In genomic region chr11:133904818-133905515, GRCh38 we compare ENCODE assay signal across 21 cellular contexts. TPM values are rescaled to one million over a fixed set of nuclear protein-coding genes. Genes with fewer than 3 reads are reported as not detected.
DNase-seq lines count a peak whose midpoint lies in the region; ATAC-seq, FAIRE-seq and TF ChIP-seq lines count a peak whose summit lies in the region.
"Had no signal": no experiment of that assay in that cellular context is flagged by ENCODE, and none has a peak within 500 bp of the region (broad histone marks: within the 10 kb centered on the region; RNA-seq: fewer than 3 reads in every experiment).

No MANE protein-coding gene starts in this region.

- no peaks in the 10 kb centered on the region for H3K4me1 ChIP-seq in testis
- H3K4me1 ChIP-seq: SJCRH30 had no signal

- peak; percentile 16 for DNase-seq in activated CD4-positive, CD25-positive, alpha-beta regulatory T cell treated with anti-CD3 and anti-CD28 coated beads, Interleukin-2, amount 50 U/mL, for 72 hours
- no peak for DNase-seq in activated CD4-positive, CD25-positive, alpha-beta regulatory T cell (lab: John Stamatoyannopoulos, UW)
- peak; percentile 37 for DNase-seq in natural killer cell treated with Interleukin-12 subunit alpha and Interleukin-12 subunit beta and Interleukin-15 and Interleukin-18, amount 100 ng/mL, for 72 hours (ENCODE audit: low spot score)
- DNase-seq in natural killer cell: no peak
- DNase-seq in posterior vena cava (ENCODE audit: low spot score): peak; percentile 65
- no peak for DNase-seq in D721Med (ENCODE audit: insufficient read length, low spot score)
- no peak for DNase-seq in OCI-M1 (lab: John Stamatoyannopoulos, UW)
- no peak for DNase-seq in testis
- DNase-seq: AML-193, COR-L47, H7, HFFc6, NCI-H187, NCI-H2107, NCI-H2227 treated with DMSO at 0.1 percent for 48 hours, NCI-H510A treated with DMSO at 0.1 percent for 48 hours, PC-9, SJCRH30 had no signal

- H3K27me3 ChIP-seq in testis: no peaks in the 10 kb centered on the region
- H3K27me3 ChIP-seq: SJCRH30 had no signal

- H3K27ac Mint-ChIP-seq in natural killer cell treated with Interleukin-12 subunit alpha and Interleukin-12 subunit beta and Interleukin-15 and Interleukin-18, amount 100 ng/mL, for 72 hours: no peak overlapping the region
- H3K27ac Mint-ChIP-seq in natural killer cell: no peak overlapping the region
- H3K27ac Mint-ChIP-seq: HFFc6 had no signal

- TF ChIP-seq CTCF in natural killer cell (IDR thresholded peaks at IDR 0.05) (no peak), D721Med (IDR thresholded peaks at IDR 0.05; ENCODE audit: insufficient read depth, missing control alignments) (no peak), testis (IDR thresholded peaks at IDR 0.05) (no peak)

- intact Hi-C loops in natural killer cell (cut with micrococcal nuclease): no loop called here
- intact Hi-C loops in posterior vena cava (cut with DNase I): no loop called here
- intact Hi-C loops in testis (cut with DNase I; ENCODE audit: low total_unique reads): no loop called here

- no peak overlapping the region for H3K4me3 ChIP-seq in testis
- H3K4me3 ChIP-seq: PC-9, SJCRH30 had no signal

- H3K36me3 Mint-ChIP-seq in natural killer cell treated with Interleukin-12 subunit alpha and Interleukin-12 subunit beta and Interleukin-15 and Interleukin-18, amount 100 ng/mL, for 72 hours: no peaks in the 10 kb centered on the region
- no peaks in the 10 kb centered on the region for H3K36me3 Mint-ChIP-seq in natural killer cell

- FAIRE-seq in D721Med (lab: Jason Lieb, UNC): no peak
- FAIRE-seq: G401.6 had no signal

- TF ChIP-seq POLR2A in testis (IDR thresholded peaks at IDR 0.05): no peak

- H3K27ac ChIP-seq in testis: no peak overlapping the region
- H3K27ac ChIP-seq: 22Rv1, KMS-11, PC-9, SJCRH30 had no signal

- H3K27me3 Mint-ChIP-seq in natural killer cell treated with Interleukin-12 subunit alpha and Interleukin-12 subunit beta and Interleukin-15 and Interleukin-18, amount 100 ng/mL, for 72 hours: no peaks in the 10 kb centered on the region
- H3K27me3 Mint-ChIP-seq in natural killer cell (ENCODE audit: low read depth in 2 of 2): no peaks in the 10 kb centered on the region

- ATAC-seq in natural killer cell treated with Interleukin-12 subunit alpha and Interleukin-12 subunit beta and Interleukin-15 and Interleukin-18, amount 100 ng/mL, for 72 hours: no peak
- ATAC-seq in natural killer cell: no peak

- H3K9me3 Mint-ChIP-seq in natural killer cell treated with Interleukin-12 subunit alpha and Interleukin-12 subunit beta and Interleukin-15 and Interleukin-18, amount 100 ng/mL, for 72 hours: no peaks in the 10 kb centered on the region
- H3K9me3 Mint-ChIP-seq in natural killer cell: no peaks in the 10 kb centered on the region

- no peak overlapping the region for H3K4me3 Mint-ChIP-seq in natural killer cell treated with Interleukin-12 subunit alpha and Interleukin-12 subunit beta and Interleukin-15 and Interleukin-18, amount 100 ng/mL, for 72 hours
- H3K4me3 Mint-ChIP-seq in natural killer cell: no peak overlapping the region
- H3K4me3 Mint-ChIP-seq: HFFc6 had no signal

- H3K4me1 Mint-ChIP-seq in natural killer cell treated with Interleukin-12 subunit alpha and Interleukin-12 subunit beta and Interleukin-15 and Interleukin-18, amount 100 ng/mL, for 72 hours (ENCODE audit: low read depth in 2 of 2): no peaks in the 10 kb centered on the region
- H3K4me1 Mint-ChIP-seq in natural killer cell: no peaks in the 10 kb centered on the region

- H3K9me3 ChIP-seq in testis: no peaks in the 10 kb centered on the region
- H3K9me3 ChIP-seq: SJCRH30 had no signal

- no peaks in the 10 kb centered on the region for H3K36me3 ChIP-seq in testis (ENCODE audit: low read depth, missing control alignments)
- H3K36me3 ChIP-seq: SJCRH30 had no signal

- 86 to 91% methylated on average over 6 of the region's 6 CpGs for WGBS in testis, 2 donors

RNA-seq across cellular contexts. Expression of gene IGSF9B, which starts 51.8 kb away (rescaled TPM):
- total RNA-seq in natural killer cell treated with Interleukin-12 subunit alpha and Interleukin-12 subunit beta and Interleukin-15 and Interleukin-18, amount 100 ng/mL, for 72 hours: 1 to 10 TPM; 1.8 to 9.1 TPM
- total RNA-seq in natural killer cell: 1 to 10 TPM; 2.2 to 6.1 (median 4.3) TPM
- total RNA-seq in posterior vena cava: 10 to 100 TPM; 45.0 to 57.8 TPM
- total RNA-seq in testis: 100 to 1,000 TPM in 1 of 2 donors, 10 to 100 TPM in 1; 71.9 to 119 TPM
- polyA plus RNA-seq in testis (ENCODE audit: insufficient read depth, low read depth, low replicate concordance): 16.8 TPM
- total RNA-seq: HFFc6, PC-9, SJCRH30 had no signal

RNA-seq across cellular contexts. Expression of gene SPATA19, which starts 59.7 kb away (rescaled TPM):
- total RNA-seq in natural killer cell treated with Interleukin-12 subunit alpha and Interleukin-12 subunit beta and Interleukin-15 and Interleukin-18, amount 100 ng/mL, for 72 hours: not detected
- total RNA-seq in natural killer cell (not detected), posterior vena cava (not detected), testis (100 to 1,000 TPM in 1 of 2 donors, 10 to 100 TPM in 1; 43.4 to 154 TPM)
- 142 TPM for polyA plus RNA-seq in testis (ENCODE audit: insufficient read depth, low read depth, low replicate concordance)
- total RNA-seq: H7, HFFc6, PC-9, SJCRH30 had no signal

Comparison
In these comparisons a context has a peak if more than half of its experiments do, and no peak if none do; other contexts are left out.
1. DNase-seq: peak in activated CD4-positive, CD25-positive, alpha-beta regulatory T cell treated with anti-CD3 and anti-CD28 coated beads, Interleukin-2, amount 50 U/mL, for 72 hours (single experiment), natural killer cell treated with Interleukin-12 subunit alpha and Interleukin-12 subunit beta and Interleukin-15 and Interleukin-18, amount 100 ng/mL, for 72 hours (single experiment) and posterior vena cava (single experiment); none in activated CD4-positive, CD25-positive, alpha-beta regulatory T cell (0 of 4), natural killer cell (single experiment), D721Med (single experiment), OCI-M1 (single experiment) and testis (single experiment).
2. RNA of gene IGSF9B, which starts 51.8 kb away (total RNA-seq): 71.9 to 119 TPM in testis and 45.0 to 57.8 TPM in posterior vena cava; 1.8 to 9.1 TPM in natural killer cell treated with Interleukin-12 subunit alpha and Interleukin-12 subunit beta and Interleukin-15 and Interleukin-18, amount 100 ng/mL, for 72 hours and 2.2 to 6.1 TPM in natural killer cell; every median in the first group is over 4 times any median in the second.
3. RNA of gene SPATA19, which starts 59.7 kb away (total RNA-seq): 43.4 to 154 TPM in testis; not detected in posterior vena cava, not detected in natural killer cell treated with Interleukin-12 subunit alpha and Interleukin-12 subunit beta and Interleukin-15 and Interleukin-18, amount 100 ng/mL, for 72 hours and not detected in natural killer cell; every median in the first group is over 10 times any median in the second.